In the genomic region with DNA sequence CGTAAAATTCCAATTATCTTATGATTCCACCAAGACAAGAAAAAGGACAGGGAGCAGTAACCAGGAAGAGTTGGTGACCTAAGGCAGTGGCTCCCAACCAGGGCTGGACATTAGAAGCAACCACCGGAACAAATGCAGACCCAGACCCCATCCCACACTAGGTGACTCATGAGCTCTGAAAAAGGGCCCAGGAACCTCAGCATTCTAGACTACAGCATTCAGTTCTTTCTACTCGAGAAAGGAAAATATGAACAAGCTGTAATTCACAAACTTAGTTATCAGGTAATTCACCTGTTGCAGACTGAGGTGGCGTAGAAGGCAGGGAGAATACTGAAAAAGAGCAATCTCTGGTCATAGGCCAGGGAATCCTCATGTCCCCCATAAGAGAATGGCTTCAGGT, we compare ENCODE assay signal across 23 cellular contexts.
DNase-seq lines count a peak whose midpoint lies in the region; ATAC-seq and TF ChIP-seq lines count a peak whose summit lies in the region.
"Had no signal": no experiment of that assay in that cellular context is flagged by ENCODE, and none has a peak within 500 bp of the region (broad histone marks: within the 10 kb centered on the region; RNA-seq: fewer than 3 reads in every experiment).

No MANE protein-coding gene starts in this region.

- CTCF ChIA-PET in activated CD8-positive, alpha-beta T cell treated with anti-CD3 and anti-CD28 coated beads for 36 hours (lab: Charles Lee): interaction anchor here (1.1 to 1.2 kb wide), 2 partner anchors 18 to 23 kb away, joined by 3 read pairs; no protein-coding TSS in a partner anchor
- CTCF ChIA-PET in activated CD8-positive, alpha-beta T cell treated with anti-CD3 and anti-CD28 coated beads, Interleukin-2, amount 10 ng/mL, durations not matched to agents 7 days and 5 days (lab: Charles Lee): interaction anchor here (0.6 to 1.9 kb wide), 6 partner anchors 18 to 404 kb away, joined by 3 to 7 read pairs (median 3); no protein-coding TSS in a partner anchor
- CTCF ChIA-PET in CD4-positive, alpha-beta memory T cell (lab: Charles Lee; ENCODE audit: partially characterized antibody): interaction anchor here (1.3 to 4.8 kb wide), 9 partner anchors 13 to 404 kb away, joined by 3 to 25 read pairs (median 6); no protein-coding TSS in a partner anchor
- CTCF ChIA-PET in naive thymus-derived CD4-positive, alpha-beta T cell (lab: Charles Lee): interaction anchor here (0.8 to 4.2 kb wide), 7 partner anchors 16 to 404 kb away, joined by 3 to 19 read pairs (median 4); no protein-coding TSS in a partner anchor

- no peak for TF ChIP-seq CTCF in activated CD8-positive, alpha-beta T cell treated with anti-CD3 and anti-CD28 coated beads for 36 hours (IDR thresholded peaks at IDR 0.05)

- peaks cover 27% of the 10 kb centered on the region for H3K36me3 Mint-ChIP-seq in activated CD8-positive, alpha-beta T cell treated with anti-CD3 and anti-CD28 coated beads for 36 hours (ENCODE audit: low read depth)
- H3K36me3 Mint-ChIP-seq in activated CD8-positive, alpha-beta T cell treated with anti-CD3 and anti-CD28 coated beads, Interleukin-2, amount 10 ng/mL, durations not matched to agents 7 days and 5 days (ENCODE audit: low read depth): peaks cover 5% of the 10 kb centered on the region
- H3K36me3 Mint-ChIP-seq in CD4-positive, alpha-beta memory T cell: peaks cover 7 to 39% of the 10 kb centered on the region in 2 donors
- peaks cover 25 to 31% of the 10 kb centered on the region in 2 donors for H3K36me3 Mint-ChIP-seq in activated naive CD4-positive, alpha-beta T cell treated with anti-CD3 and anti-CD28 coated beads, Interleukin-2, amount 50 U/mL, for 72 hours
- H3K36me3 Mint-ChIP-seq in naive thymus-derived CD4-positive, alpha-beta T cell: peaks cover 4 to 29% (median 14%) of the 10 kb centered on the region in 5 donors

- no peaks in the 10 kb centered on the region for H3K27me3 Mint-ChIP-seq in activated CD8-positive, alpha-beta T cell treated with anti-CD3 and anti-CD28 coated beads for 36 hours
- no peaks in the 10 kb centered on the region for H3K27me3 Mint-ChIP-seq in activated CD8-positive, alpha-beta T cell treated with anti-CD3 and anti-CD28 coated beads, Interleukin-2, amount 10 ng/mL, durations not matched to agents 7 days and 5 days (ENCODE audit: low read depth)
- no peaks in the 10 kb centered on the region for H3K27me3 Mint-ChIP-seq in CD4-positive, alpha-beta memory T cell
- no peaks in the 10 kb centered on the region for H3K27me3 Mint-ChIP-seq in naive thymus-derived CD4-positive, alpha-beta T cell
- H3K27me3 Mint-ChIP-seq: activated B cell treated with CpG ODN at 0.5 μM for 24 hours had no signal

- no peak overlapping the region for H3K4me3 Mint-ChIP-seq in activated CD8-positive, alpha-beta T cell treated with anti-CD3 and anti-CD28 coated beads for 36 hours
- H3K4me3 Mint-ChIP-seq in activated CD8-positive, alpha-beta T cell treated with anti-CD3 and anti-CD28 coated beads, Interleukin-2, amount 10 ng/mL, durations not matched to agents 7 days and 5 days: no peak overlapping the region
- H3K4me3 Mint-ChIP-seq in CD4-positive, alpha-beta memory T cell: peak overlapping the region; percentile 43 to 74 (median 70)
- H3K4me3 Mint-ChIP-seq in naive thymus-derived CD4-positive, alpha-beta T cell: peak overlapping the region; percentile 22 to 91 (median 72)
- H3K4me3 Mint-ChIP-seq: activated B cell treated with CpG ODN at 0.5 μM for 24 hours, mesothelial cell of epicardium, neural progenitor cell had no signal

- no peaks in the 10 kb centered on the region for H3K9me3 Mint-ChIP-seq in activated CD8-positive, alpha-beta T cell treated with anti-CD3 and anti-CD28 coated beads for 36 hours
- no peaks in the 10 kb centered on the region for H3K9me3 Mint-ChIP-seq in activated CD8-positive, alpha-beta T cell treated with anti-CD3 and anti-CD28 coated beads, Interleukin-2, amount 10 ng/mL, durations not matched to agents 7 days and 5 days (ENCODE audit: insufficient read depth)
- H3K9me3 Mint-ChIP-seq in CD4-positive, alpha-beta memory T cell: no peaks in the 10 kb centered on the region
- no peaks in the 10 kb centered on the region for H3K9me3 Mint-ChIP-seq in activated naive CD4-positive, alpha-beta T cell treated with anti-CD3 and anti-CD28 coated beads, Interleukin-2, amount 50 U/mL, for 72 hours
- H3K9me3 Mint-ChIP-seq in naive thymus-derived CD4-positive, alpha-beta T cell: peaks cover 0 to 2% (median 0%) of the 10 kb centered on the region in 11 donors
- H3K9me3 Mint-ChIP-seq: activated B cell treated with CpG ODN at 0.5 μM for 24 hours, mesothelial cell of epicardium, neural progenitor cell had no signal

- H3K4me1 ChIP-seq in CD4-positive, alpha-beta memory T cell (ENCODE audit: insufficient read depth, low read length): peaks cover 96% of the 10 kb centered on the region
- peaks cover 11 to 80% of the 10 kb centered on the region in 2 donors for H3K4me1 ChIP-seq in naive thymus-derived CD4-positive, alpha-beta T cell (ENCODE audit: control insufficient read depth in 2 of 2, insufficient read depth in 2 of 2, low read length in 2 of 2)

- peak overlapping the region in 1 of 2 donors; percentile 3 for H3K4me3 ChIP-seq in CD4-positive, alpha-beta memory T cell (ENCODE audit: low read length in 2 of 2)
- H3K4me3 ChIP-seq in naive thymus-derived CD4-positive, alpha-beta T cell (ENCODE audit: low read length): peak overlapping the region; percentile 0
- H3K4me3 ChIP-seq: adrenal gland, gastrocnemius medialis, HAP-1, neural progenitor cell, spleen, suprapubic skin had no signal

- DNase-seq in activated CD8-positive, alpha-beta T cell treated with anti-CD3 and anti-CD28 coated beads for 36 hours: no peak
- DNase-seq in activated CD8-positive, alpha-beta T cell treated with anti-CD3 and anti-CD28 coated beads, Interleukin-2, amount 10 ng/mL, durations not matched to agents 7 days and 5 days: no peak
- DNase-seq in CD4-positive, alpha-beta memory T cell: no peak
- DNase-seq in activated naive CD4-positive, alpha-beta T cell treated with anti-CD3 and anti-CD28 coated beads, Interleukin-2, amount 50 U/mL, for 72 hours (ENCODE audit: low spot score in 2 of 2): no peak
- no peak for DNase-seq in naive thymus-derived CD4-positive, alpha-beta T cell
- no peak for DNase-seq in AG20443 (ENCODE audit: low spot score)
- no peak for DNase-seq in NCI-H345 (lab: John Stamatoyannopoulos, UW)
- DNase-seq in hippocampal formation (lab: John Stamatoyannopoulos, UW): no peak
- DNase-seq: ACHN; activated B cell treated with CpG ODN at 0.5 μM for 24 hours; activated CD8-positive, alpha-beta memory T cell treated with anti-CD3 and anti-CD28 coated beads, Interleukin-2, amount 50 U/mL, for 4 hours; DMS79 treated with DMSO at 0.1 percent for 48 hours; erythroblast; gastrocnemius medialis; NCI-H524; SHP77 treated with DMSO at 0.1 percent for 48 hours; spleen; stimulated activated CD8-positive, alpha-beta memory T cell treated with anti-CD3 and anti-CD28 coated beads, Interleukin-4, amount 100 ng/mL, for 48 hours had no signal

- no peaks in the 10 kb centered on the region for H3K36me3 ChIP-seq in CD4-positive, alpha-beta memory T cell (ENCODE audit: insufficient read depth, low read length)
- H3K36me3 ChIP-seq in naive thymus-derived CD4-positive, alpha-beta T cell (ENCODE audit: control insufficient read depth in 2 of 3, insufficient read depth in 3 of 3, low read length in 3 of 3): peaks cover 0 to 4% (median 0%) of the 10 kb centered on the region in 3 experiments
- H3K36me3 ChIP-seq: adrenal gland, gastrocnemius medialis, HAP-1, neural progenitor cell, spleen, suprapubic skin had no signal

- peak; percentile 24 for ATAC-seq in activated CD8-positive, alpha-beta T cell treated with anti-CD3 and anti-CD28 coated beads for 36 hours
- no peak for ATAC-seq in activated CD8-positive, alpha-beta T cell treated with anti-CD3 and anti-CD28 coated beads, Interleukin-2, amount 10 ng/mL, durations not matched to agents 7 days and 5 days
- ATAC-seq in activated naive CD4-positive, alpha-beta T cell treated with anti-CD3 and anti-CD28 coated beads, Interleukin-2, amount 50 U/mL, for 72 hours: peak; percentile 63 to 69
- no peak for ATAC-seq in naive thymus-derived CD4-positive, alpha-beta T cell
- ATAC-seq: gastrocnemius medialis had no signal

- no peaks in the 10 kb centered on the region for H3K9me3 ChIP-seq in CD4-positive, alpha-beta memory T cell (ENCODE audit: control insufficient read depth in 1 of 2, low read length in 2 of 2)
- H3K9me3 ChIP-seq in naive thymus-derived CD4-positive, alpha-beta T cell (ENCODE audit: control insufficient read depth in 2 of 3, low read length in 3 of 3): no peaks in the 10 kb centered on the region
- H3K9me3 ChIP-seq: adrenal gland, gastrocnemius medialis, HAP-1, spleen, suprapubic skin had no signal

- H3K4me1 Mint-ChIP-seq in activated CD8-positive, alpha-beta T cell treated with anti-CD3 and anti-CD28 coated beads for 36 hours (ENCODE audit: low read depth): peaks cover 60% of the 10 kb centered on the region
- peaks cover 35% of the 10 kb centered on the region for H3K4me1 Mint-ChIP-seq in activated CD8-positive, alpha-beta T cell treated with anti-CD3 and anti-CD28 coated beads, Interleukin-2, amount 10 ng/mL, durations not matched to agents 7 days and 5 days (ENCODE audit: low read depth)
- peaks cover 51 to 84% (median 71%) of the 10 kb centered on the region in 4 donors for H3K4me1 Mint-ChIP-seq in CD4-positive, alpha-beta memory T cell
- H3K4me1 Mint-ChIP-seq in naive thymus-derived CD4-positive, alpha-beta T cell: peaks cover 56 to 95% (median 75%) of the 10 kb centered on the region in 7 donors

- no peaks in the 10 kb centered on the region for H3K27me3 ChIP-seq in CD4-positive, alpha-beta memory T cell (ENCODE audit: insufficient read depth, low read length)
- no peaks in the 10 kb centered on the region for H3K27me3 ChIP-seq in naive thymus-derived CD4-positive, alpha-beta T cell (ENCODE audit: control insufficient read depth in 2 of 2, insufficient read depth in 2 of 2, low read length in 2 of 2)
- H3K27me3 ChIP-seq: adrenal gland, gastrocnemius medialis, neural progenitor cell, suprapubic skin had no signal

- POLR2A ChIA-PET in activated CD8-positive, alpha-beta T cell treated with anti-CD3 and anti-CD28 coated beads for 36 hours (lab: Charles Lee): interaction anchor here (1.0 to 4.6 kb wide), 4 partner anchors 16 to 198 kb away, joined by 3 to 19 read pairs (median 4); no protein-coding TSS in a partner anchor
- POLR2A ChIA-PET in activated CD8-positive, alpha-beta T cell treated with anti-CD3 and anti-CD28 coated beads, Interleukin-2, amount 10 ng/mL, durations not matched to agents 7 days and 5 days (lab: Charles Lee): no interaction called here
- POLR2A ChIA-PET in CD4-positive, alpha-beta memory T cell (lab: Charles Lee; ENCODE audit: partially characterized antibody): interaction anchor here (0.6 to 2.8 kb wide), 5 partner anchors 8 to 44 kb away, joined by 3 to 14 read pairs (median 9); no protein-coding TSS in a partner anchor
- POLR2A ChIA-PET in naive thymus-derived CD4-positive, alpha-beta T cell (lab: Charles Lee): interaction anchor here (1.2 to 21.5 kb wide), 6 partner anchors 7 to 76 kb away, joined by 3 to 332 read pairs (median 9); no protein-coding TSS in a partner anchor

- intact Hi-C loops in activated CD8-positive, alpha-beta T cell treated with anti-CD3 and anti-CD28 coated beads for 36 hours (cut with micrococcal nuclease): no loop called here
- intact Hi-C loops in CD4-positive, alpha-beta memory T cell (cut with micrococcal nuclease): loop anchor here (1.0 kb wide), 1 partner anchor 17 kb away; no protein-coding TSS in a partner anchor
- intact Hi-C loops in naive thymus-derived CD4-positive, alpha-beta T cell (cut with micrococcal nuclease): no loop called here

- H3K27ac Mint-ChIP-seq in activated CD8-positive, alpha-beta T cell treated with anti-CD3 and anti-CD28 coated beads for 36 hours: peak overlapping the region; percentile 11
- no peak overlapping the region for H3K27ac Mint-ChIP-seq in activated CD8-positive, alpha-beta T cell treated with anti-CD3 and anti-CD28 coated beads, Interleukin-2, amount 10 ng/mL, durations not matched to agents 7 days and 5 days
- H3K27ac Mint-ChIP-seq in CD4-positive, alpha-beta memory T cell: peak overlapping the region; percentile 62 to 89 (median 83)
- peak overlapping the region; percentile 73 to 86 for H3K27ac Mint-ChIP-seq in activated naive CD4-positive, alpha-beta T cell treated with anti-CD3 and anti-CD28 coated beads, Interleukin-2, amount 50 U/mL, for 72 hours
- peak overlapping the region; percentile 63 to 96 (median 88) for H3K27ac Mint-ChIP-seq in naive thymus-derived CD4-positive, alpha-beta T cell
- H3K27ac Mint-ChIP-seq: activated B cell treated with CpG ODN at 0.5 μM for 24 hours, neural progenitor cell had no signal

- H3K27ac ChIP-seq in CD4-positive, alpha-beta memory T cell (ENCODE audit: low read depth, low read length): peak overlapping the region; percentile 15
- peak overlapping the region; percentile 71 for H3K27ac ChIP-seq in naive thymus-derived CD4-positive, alpha-beta T cell (ENCODE audit: low read depth, low read length)
- H3K27ac ChIP-seq: gastrocnemius medialis, neural progenitor cell, suprapubic skin had no signal

Comparison
In these comparisons a context has a peak if more than half of its experiments do, and no peak if none do; other contexts are left out.
1. ATAC-seq: peak in activated CD8-positive, alpha-beta T cell treated with anti-CD3 and anti-CD28 coated beads for 36 hours (single experiment) and activated naive CD4-positive, alpha-beta T cell treated with anti-CD3 and anti-CD28 coated beads, Interleukin-2, amount 50 U/mL, for 72 hours (2 of 2); none in activated CD8-positive, alpha-beta T cell treated with anti-CD3 and anti-CD28 coated beads, Interleukin-2, amount 10 ng/mL, durations not matched to agents 7 days and 5 days (single experiment) and naive thymus-derived CD4-positive, alpha-beta T cell (single experiment).
2. H3K4me3 Mint-ChIP-seq: peak in CD4-positive, alpha-beta memory T cell (8 of 8) and naive thymus-derived CD4-positive, alpha-beta T cell (10 of 10); none in activated CD8-positive, alpha-beta T cell treated with anti-CD3 and anti-CD28 coated beads for 36 hours (single experiment) and activated CD8-positive, alpha-beta T cell treated with anti-CD3 and anti-CD28 coated beads, Interleukin-2, amount 10 ng/mL, durations not matched to agents 7 days and 5 days (single experiment).